16 cellular contexts compared by ENCODE assay signal in genomic region chr14:39555749-39556148, GRCh38.
DNase-seq lines count a peak whose midpoint lies in the region; ATAC-seq lines count a peak whose summit lies in the region.
"Had no signal": no experiment of that assay in that cellular context is flagged by ENCODE, and none has a peak within 500 bp of the region (broad histone marks: within the 10 kb centered on the region; RNA-seq: fewer than 3 reads in every experiment).

No MANE protein-coding gene starts in this region.

- H4K91ac ChIP-seq in neuronal stem cell (ENCODE audit: low read depth, low read length, poor library complexity), result no peak overlapping the region

- H3K23ac ChIP-seq in neuronal stem cell (ENCODE audit: low read depth, low read length, poor library complexity), result no peak overlapping the region

- H3K4ac ChIP-seq in neuronal stem cell (ENCODE audit: low read length), result no peak overlapping the region

- H3K36me3 ChIP-seq in neuronal stem cell (replicated peaks in 1 of 2; ENCODE audit: control insufficient read depth in 2 of 2, insufficient read depth in 2 of 2, low read length in 2 of 2), result no peaks in the 10 kb centered on the region
- H3K36me3 ChIP-seq: BE2C had no signal

- no peak overlapping the region for H3K27ac ChIP-seq in neuronal stem cell (replicated peaks; ENCODE audit: low read length)
- H3K27ac ChIP-seq: C4-2B had no signal

- no peaks in the 10 kb centered on the region for H3K9me3 ChIP-seq in neuronal stem cell (replicated peaks in 1 of 2; ENCODE audit: control insufficient read depth in 2 of 2, insufficient read depth in 1 of 2, low read depth in 1 of 2, low read length in 2 of 2)
- H3K9me3 ChIP-seq: BE2C had no signal

- H2BK120ac ChIP-seq in neuronal stem cell (ENCODE audit: low read depth, low read length), result no peak overlapping the region

- no peak overlapping the region for H3K4me2 ChIP-seq in neuronal stem cell (ENCODE audit: insufficient read depth, low read length, poor library complexity, severe bottlenecking)

- no peaks in the 10 kb centered on the region for H3K27me3 ChIP-seq in neuronal stem cell (ENCODE audit: control insufficient read depth in 3 of 3, insufficient read depth in 3 of 3, low read depth in 1 of 3, low read length in 3 of 3)
- H3K27me3 ChIP-seq: BE2C had no signal

- intact Hi-C loops in left cardiac atrium (cut with DNase I), result no loop called here

- no peak overlapping the region for H3K18ac ChIP-seq in neuronal stem cell (ENCODE audit: low read length)

- H3K79me1 ChIP-seq in neuronal stem cell (ENCODE audit: low read depth, low read length), result no peaks in the 10 kb centered on the region

- peak overlapping the region; percentile 38 for H3K14ac ChIP-seq in neuronal stem cell (ENCODE audit: low read length)

- no peak overlapping the region for H4K8ac ChIP-seq in neuronal stem cell (ENCODE audit: low read depth, low read length)

- no peak overlapping the region for H2BK15ac ChIP-seq in neuronal stem cell (ENCODE audit: low read length)

- H3K9ac ChIP-seq in neuronal stem cell (ENCODE audit: low read depth, low read length, poor library complexity), result no peak overlapping the region

- DNase-seq in NCI-H446 (lab: John Stamatoyannopoulos, UW), result peak; percentile 4 to 79
- peak; percentile 26 for DNase-seq in left cardiac atrium
- peak; percentile 14 for DNase-seq in left kidney (ENCODE audit: low read depth, low spot score)
- DNase-seq in neuronal stem cell (ENCODE audit: low spot score), result no peak
- DNase-seq in HCEC 1CT, result no peak
- DNase-seq: BE2C; CD4-positive, alpha-beta memory T cell; DMS79 treated with DMSO at 0.1 percent for 48 hours; EL; GOT3; H9; IMR-90 had no signal

- no peaks in the 10 kb centered on the region for H3K4me1 ChIP-seq in neuronal stem cell (ENCODE audit: control insufficient read depth in 2 of 2, insufficient read depth in 1 of 2, low read depth in 1 of 2, low read length in 2 of 2)
- H3K4me1 ChIP-seq: BE2C had no signal

- no peak overlapping the region for H3K4me3 ChIP-seq in neuronal stem cell (ENCODE audit: low read length in 2 of 2)

- WGBS in neuronal stem cell (ENCODE audit: extremely low coverage in 2 of 2, insufficient read length in 2 of 2, insufficient replicate concordance in 1 of 2), 2 donors, result no CpG with 5 or more reads among the region's 4 CpGs

- ATAC-seq in left cardiac atrium (peak; percentile 29 to 84), GM21390 (IDR thresholded peaks at IDR 0.05; ENCODE audit: unreplicated experiment) (no peak), HG03521 (IDR thresholded peaks at IDR 0.05; ENCODE audit: unreplicated experiment) (no peak), HG02588 (IDR thresholded peaks at IDR 0.05; ENCODE audit: unreplicated experiment) (no peak)

- H2BK5ac ChIP-seq in neuronal stem cell (ENCODE audit: low read length), result no peak overlapping the region

- no peak overlapping the region for H2AK5ac ChIP-seq in neuronal stem cell (ENCODE audit: low read depth, low read length)

- no peak overlapping the region for H2BK12ac ChIP-seq in neuronal stem cell (ENCODE audit: low read length)

- H2AFZ ChIP-seq in neuronal stem cell (ENCODE audit: low read length), result no peak overlapping the region

Comparison
In these comparisons a context has a peak if more than half of its experiments do, and no peak if none do; other contexts are left out.
1. DNase-seq: peak in NCI-H446 (2 of 2), left cardiac atrium (single experiment) and left kidney (single experiment); none in neuronal stem cell (single experiment) and HCEC 1CT (single experiment).
2. ATAC-seq: peak in left cardiac atrium (2 of 2); none in GM21390 (single experiment), HG03521 (single experiment) and HG02588 (single experiment).